Comparison of ENCODE assay signal across 19 cellular contexts in the genomic region with DNA sequence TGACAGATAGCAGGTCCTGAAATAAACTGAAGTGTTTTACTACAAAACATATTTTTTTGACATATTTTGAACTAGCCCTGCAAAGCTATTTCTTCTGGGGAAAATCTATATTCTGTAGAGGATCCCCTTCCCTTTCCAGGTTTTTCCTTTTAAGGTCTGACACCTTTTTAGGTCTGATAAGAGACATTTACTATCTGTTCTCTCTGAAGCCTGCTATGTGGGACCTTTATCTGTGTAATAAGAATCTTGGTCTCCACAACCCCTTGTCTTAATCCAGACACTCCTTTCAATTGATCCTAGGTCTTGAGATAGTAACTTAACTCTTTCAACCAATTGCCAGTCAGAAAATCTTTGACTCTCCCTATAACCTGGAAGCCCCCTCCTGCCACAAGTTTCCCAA.
"Had no signal": no experiment of that assay in that cellular context is flagged by ENCODE, and none has a peak within 500 bp of the region (broad histone marks: within the 10 kb centered on the region; RNA-seq: fewer than 3 reads in every experiment).

No MANE protein-coding gene starts in this region.

- FAIRE-seq: TTC549 had no signal

- H3K27me3 ChIP-seq: brain microvascular endothelial cell, hepatocyte, right lobe of liver had no signal

- H3K27ac ChIP-seq: brain microvascular endothelial cell, hepatocyte, prostate gland, right lobe of liver had no signal

- H3K4me1 ChIP-seq: prostate gland had no signal

- H3K36me3 Mint-ChIP-seq: type B pancreatic cell had no signal

- DNase-seq: activated CD4-positive, CD25-positive, alpha-beta regulatory T cell; activated CD8-positive, alpha-beta memory T cell treated with anti-CD3 and anti-CD28 coated beads, Interleukin-2, amount 10 ng/mL, durations not matched to agents 7 days and 5 days; activated effector memory CD4-positive, alpha-beta T cell treated with anti-CD3 and anti-CD28 coated beads, Interleukin-2, amount 50 U/mL, for 16 hours; activated T-cell treated with anti-CD3 and anti-CD28 coated beads, Interleukin-2, amount 50 U/mL, for 24 hours; amniotic stem cell; brain microvascular endothelial cell; cerebellar nuclear complex; erythroblast; midbrain; occipital lobe; right lobe of liver; SK-N-SH; stimulated activated CD4-positive, alpha-beta T cell treated with anti-CD3 and anti-CD28 coated beads, Interleukin-1b, Interleukin-23, amount 100 ng/mL, for 48 hours had no signal

- H3K4me3 ChIP-seq: hepatocyte, prostate gland, right lobe of liver had no signal

- H2AFZ ChIP-seq: hepatocyte had no signal

- H3K27me3 Mint-ChIP-seq: activated T-cell treated with anti-CD3 and anti-CD28 coated beads, Interleukin-2, amount 50 U/mL, for 24 hours had no signal

- H3K9ac ChIP-seq: SK-N-SH had no signal

- H3K27ac Mint-ChIP-seq: activated CD8-positive, alpha-beta memory T cell treated with anti-CD3 and anti-CD28 coated beads, Interleukin-2, amount 10 ng/mL, durations not matched to agents 7 days and 5 days; activated T-cell treated with anti-CD3 and anti-CD28 coated beads, Interleukin-2, amount 50 U/mL, for 24 hours; T-helper 1 cell treated with Interleukin-12 subunit alpha and Interleukin-12 subunit beta and Interleukin-4 antibody, amounts not matched to agents 30 μg/mL and 1 μg/mL, for 36 hours had no signal

- H3K9me3 ChIP-seq: prostate gland, right lobe of liver had no signal

- H3K4me3 Mint-ChIP-seq: activated CD8-positive, alpha-beta memory T cell treated with anti-CD3 and anti-CD28 coated beads, Interleukin-2, amount 10 ng/mL, durations not matched to agents 7 days and 5 days; activated T-cell treated with anti-CD3 and anti-CD28 coated beads, Interleukin-2, amount 50 U/mL, for 24 hours; dendritic cell treated with granulocyte-macrophage colony-stimulating factor and Interleukin-4, amounts not matched to agents 40 ng/mL and 50 ng/mL, for 4 days had no signal

- H3K36me3 ChIP-seq: brain microvascular endothelial cell, prostate gland, right lobe of liver had no signal

- H3K4me2 ChIP-seq: SK-N-SH had no signal

- ATAC-seq: activated CD8-positive, alpha-beta memory T cell treated with anti-CD3 and anti-CD28 coated beads, Interleukin-2, amount 10 ng/mL, durations not matched to agents 7 days and 5 days; right lobe of liver had no signal

- H3K79me2 ChIP-seq: hepatocyte had no signal
